8 cellular contexts compared by ENCODE assay signal in the genomic region with DNA sequence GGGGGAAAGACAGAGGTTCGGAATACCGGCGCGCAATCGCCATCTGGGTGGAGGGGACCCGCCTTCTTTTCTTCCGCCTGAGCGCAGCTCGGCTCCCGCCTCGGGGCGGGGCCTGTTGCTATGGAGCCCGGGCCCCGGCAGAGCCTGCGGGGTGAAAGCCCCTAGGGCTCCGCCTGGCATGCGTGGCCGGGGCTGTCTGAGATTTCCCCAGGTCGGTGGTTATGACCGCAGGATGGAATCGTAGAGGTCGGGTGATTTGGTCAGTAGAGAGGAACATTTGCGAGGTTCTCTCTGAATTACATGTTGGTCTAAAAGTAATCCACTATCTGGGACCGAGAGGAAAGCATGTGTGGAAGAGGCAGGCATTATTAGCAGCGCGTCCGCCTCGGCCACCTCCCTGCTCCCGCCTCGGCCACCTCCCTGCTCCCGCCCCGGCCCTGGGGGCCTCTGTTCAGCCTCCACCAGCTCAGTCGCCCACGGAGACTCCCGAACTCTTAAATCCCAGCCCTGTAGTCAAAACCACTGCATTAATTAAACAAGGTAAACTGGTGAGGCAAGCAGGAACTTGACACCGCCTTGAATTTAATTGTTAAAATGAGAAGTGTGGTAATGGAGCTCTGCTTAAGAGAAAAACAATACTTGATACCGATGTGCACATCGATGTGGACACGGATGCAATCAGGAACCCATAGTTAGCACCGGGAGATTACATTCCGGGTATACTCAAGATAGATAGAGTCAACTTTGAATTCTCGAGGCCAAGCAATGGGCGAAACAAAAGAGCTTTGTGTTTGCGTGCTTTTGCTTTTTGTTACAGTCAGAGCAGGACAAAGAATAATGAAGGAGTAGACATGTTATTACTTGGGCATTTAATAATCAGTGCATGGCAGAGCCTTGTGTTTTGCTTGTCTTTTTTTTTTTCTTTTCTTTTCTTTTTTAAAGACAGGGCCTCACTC. TPM values are rescaled to one million over a fixed set of nuclear protein-coding genes. Genes with fewer than 3 reads are reported as not detected.
DNase-seq lines count a peak whose midpoint lies in the region; ATAC-seq and TF ChIP-seq lines count a peak whose summit lies in the region.

No MANE protein-coding gene starts in this region.

- peak; percentile 95 to 96 for ATAC-seq in CD4-positive, CD25-positive, alpha-beta regulatory T cell (ENCODE audit: low read depth in 2 of 2)
- ATAC-seq in GM19452 (IDR thresholded peaks at IDR 0.05; ENCODE audit: unreplicated experiment) = peak; percentile 99
- ATAC-seq in HG03558 (IDR thresholded peaks at IDR 0.05; ENCODE audit: extremely low read depth, unreplicated experiment) = peak; percentile 97

- no peaks in the 10 kb centered on the region for H3K36me3 Mint-ChIP-seq in CD4-positive, CD25-positive, alpha-beta regulatory T cell
- peaks cover 20% of the 10 kb centered on the region for H3K36me3 Mint-ChIP-seq in endodermal cell (ENCODE audit: low read depth)

- H3K27ac ChIP-seq in CD4-positive, CD25-positive, alpha-beta regulatory T cell (ENCODE audit: insufficient read depth, low read length, poor library complexity, severe bottlenecking) = peak overlapping the region; percentile 75
- H3K27ac ChIP-seq in endodermal cell (ENCODE audit: low read depth, low read length) = peak overlapping the region; percentile 96
- H3K27ac ChIP-seq in mesodermal cell (ENCODE audit: low read depth, low read length, severe bottlenecking) = peak overlapping the region; percentile 86

- DNase-seq in CD4-positive, CD25-positive, alpha-beta regulatory T cell = peak; percentile 78 to 88 (median 80)
- DNase-seq in NOMO-1 (lab: John Stamatoyannopoulos, UW; ENCODE audit: unreplicated experiment in 2 of 2) (peak; percentile 67 to 80), endodermal cell (peak; percentile 93)
- DNase-seq in activated CD8-positive, alpha-beta memory T cell treated with anti-CD3 and anti-CD28 coated beads, Interleukin-2, amount 50 U/mL, for 24 hours (ENCODE audit: extremely low read depth) = peak; percentile 56
- DNase-seq in stimulated activated CD8-positive, alpha-beta memory T cell treated with anti-CD3 and anti-CD28 coated beads, Interleukin-15, amount 100 ng/mL, for 48 hours (ENCODE audit: low read depth in 2 of 2) = peak; percentile 74 to 79

- H3K4me1 ChIP-seq in CD4-positive, CD25-positive, alpha-beta regulatory T cell (ENCODE audit: control insufficient read depth, insufficient read depth, low read length, poor library complexity, severe bottlenecking) = peaks cover 12% of the 10 kb centered on the region
- H3K4me1 ChIP-seq in endodermal cell (ENCODE audit: control insufficient read depth, insufficient read depth, low read length) = peaks cover 11% of the 10 kb centered on the region
- peaks cover 10% of the 10 kb centered on the region for H3K4me1 ChIP-seq in mesodermal cell (ENCODE audit: control insufficient read depth, insufficient read depth, low read length, poor library complexity, severe bottlenecking)

- H3K9me3 Mint-ChIP-seq in CD4-positive, CD25-positive, alpha-beta regulatory T cell = no peaks in the 10 kb centered on the region
- no peaks in the 10 kb centered on the region for H3K9me3 Mint-ChIP-seq in endodermal cell

- no peaks in the 10 kb centered on the region for H3K27me3 ChIP-seq in CD4-positive, CD25-positive, alpha-beta regulatory T cell (ENCODE audit: control insufficient read depth, insufficient read depth, low read length)
- H3K27me3 ChIP-seq in endodermal cell (ENCODE audit: control insufficient read depth, insufficient read depth, low read length, poor library complexity, severe bottlenecking) = no peaks in the 10 kb centered on the region

- no peaks in the 10 kb centered on the region for H3K27me3 Mint-ChIP-seq in CD4-positive, CD25-positive, alpha-beta regulatory T cell
- no peaks in the 10 kb centered on the region for H3K27me3 Mint-ChIP-seq in endodermal cell (ENCODE audit: insufficient read depth)

- peak overlapping the region; percentile 74 for H3K4me3 ChIP-seq in CD4-positive, CD25-positive, alpha-beta regulatory T cell (ENCODE audit: low read depth, low read length)
- H3K4me3 ChIP-seq in endodermal cell (ENCODE audit: low read length) = peak overlapping the region; percentile 83
- H3K4me3 ChIP-seq in mesodermal cell (ENCODE audit: extremely low read depth, insufficient read depth, low read length, poor library complexity, severe bottlenecking) = peak overlapping the region; percentile 48

- peak overlapping the region; percentile 51 for H3K9ac ChIP-seq in endodermal cell (ENCODE audit: extremely low read depth, low read length, poor library complexity, severe bottlenecking)

- H3K4me1 Mint-ChIP-seq in CD4-positive, CD25-positive, alpha-beta regulatory T cell = peaks cover 8 to 28% (median 13%) of the 10 kb centered on the region in 4 donors
- peaks cover 27% of the 10 kb centered on the region for H3K4me1 Mint-ChIP-seq in endodermal cell

- H3K27ac Mint-ChIP-seq in CD4-positive, CD25-positive, alpha-beta regulatory T cell = peak overlapping the region; percentile 57 to 93 (median 92)
- H3K27ac Mint-ChIP-seq in endodermal cell = peak overlapping the region; percentile 88

- H3K36me3 ChIP-seq in CD4-positive, CD25-positive, alpha-beta regulatory T cell (ENCODE audit: control insufficient read depth, insufficient read depth, low read length) = no peaks in the 10 kb centered on the region
- H3K36me3 ChIP-seq in endodermal cell (ENCODE audit: control insufficient read depth, insufficient read depth, low read length) (peaks cover 28% of the 10 kb centered on the region), mesodermal cell (ENCODE audit: control insufficient read depth, insufficient read depth, low read length) (no peaks in the 10 kb centered on the region)

- WGBS in endodermal cell (ENCODE audit: insufficient coverage in 1 of 2, insufficient read length in 1 of 2), 2 experiments = 14 to 20% methylated on average over 22 to 44 of the region's 44 CpGs
- WGBS in mesodermal cell (ENCODE audit: insufficient coverage in 2 of 2), 2 experiments = 19 to 24% methylated on average over 26 to 27 of the region's 44 CpGs

- no peak for TF ChIP-seq CTCF in endodermal cell (conservative IDR thresholded peaks at IDR 0.05)

- no peaks in the 10 kb centered on the region for H3K9me3 ChIP-seq in CD4-positive, CD25-positive, alpha-beta regulatory T cell (ENCODE audit: control insufficient read depth in 2 of 2, low read length in 2 of 2)
- H3K9me3 ChIP-seq in endodermal cell (ENCODE audit: control insufficient read depth, low read length) (no peaks in the 10 kb centered on the region), mesodermal cell (ENCODE audit: control insufficient read depth, low read length) (no peaks in the 10 kb centered on the region)

- H3K4me3 Mint-ChIP-seq in CD4-positive, CD25-positive, alpha-beta regulatory T cell = peak overlapping the region; percentile 85 to 95 (median 94)
- peak overlapping the region; percentile 64 for H3K4me3 Mint-ChIP-seq in endodermal cell

RNA-seq across cellular contexts. Expression of gene TRIM2, which starts 45.2 kb away (rescaled TPM):
- 3.8 TPM for total RNA-seq in CD4-positive, CD25-positive, alpha-beta regulatory T cell
- 1 to 10 TPM in 2 of 4 donors, under 1 TPM in 2; 0.56 to 1.1 (median 0.85) TPM for polyA plus RNA-seq in CD4-positive, CD25-positive, alpha-beta regulatory T cell
- 10 to 100 TPM; 31.8 to 56.1 TPM for total RNA-seq in endodermal cell
- 83.8 TPM for polyA plus RNA-seq in endodermal cell (2013, experiment 1 of 2)
- 72.7 TPM for polyA plus RNA-seq in endodermal cell (2013, experiment 2 of 2)
- 24.0 TPM for polyA plus RNA-seq in mesodermal cell (2013, experiment 1 of 2)
- 22.8 TPM for polyA plus RNA-seq in mesodermal cell (2013, experiment 2 of 2)

Comparison
In these comparisons a context has a peak if more than half of its experiments do, and no peak if none do; other contexts are left out.
1. Peak in every context shown above with its lines: DNase-seq, ATAC-seq, H3K4me3 ChIP-seq and H3K27ac ChIP-seq.